ENCODE assay signal across 29 cellular contexts in the genomic region with DNA sequence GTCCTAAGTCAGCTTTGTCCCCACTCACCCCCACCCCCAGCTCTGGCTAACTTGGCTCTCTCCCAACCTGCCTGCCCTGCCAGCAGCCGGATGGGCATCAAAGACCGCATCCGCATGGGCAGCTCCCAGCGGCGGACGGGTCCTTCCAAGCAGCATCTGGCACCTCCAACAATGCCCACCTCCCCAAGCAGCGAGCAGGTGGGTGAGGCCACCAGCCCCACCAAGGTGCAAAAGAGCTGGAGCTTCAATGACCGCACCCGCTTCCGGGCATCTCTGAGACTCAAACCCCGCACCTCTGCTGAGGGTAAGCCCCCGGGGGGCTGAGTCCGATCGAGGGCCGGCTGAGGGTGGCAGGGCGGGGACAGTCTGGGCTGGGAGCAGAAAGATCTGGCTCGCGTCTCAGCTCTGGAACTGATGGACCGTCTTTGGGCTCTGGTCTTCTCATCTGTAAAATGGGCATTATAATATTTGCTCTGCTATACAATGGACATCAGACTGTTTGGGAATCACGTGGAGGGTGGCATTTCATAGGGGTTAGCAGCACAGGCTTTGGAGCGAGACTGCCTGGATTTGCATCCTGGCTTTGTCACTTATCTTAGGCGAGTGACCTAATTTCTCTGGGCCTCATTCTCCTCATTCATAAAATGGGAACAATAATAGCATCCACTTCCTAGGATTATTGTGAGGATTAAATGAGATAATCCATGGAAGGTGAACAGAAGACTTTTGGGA.
"Had no signal": no experiment of that assay in that cellular context is flagged by ENCODE, and none has a peak within 500 bp of the region (broad histone marks: within the 10 kb centered on the region; RNA-seq: fewer than 3 reads in every experiment).

No MANE protein-coding gene starts in this region.

- H3K27ac ChIP-seq: adrenal gland, breast epithelium, cardiac muscle cell, coronary artery, dorsolateral prefrontal cortex, esophagus squamous epithelium, gastroesophageal sphincter had no signal

- H3K27me3 ChIP-seq: adrenal gland, breast epithelium, cardiac muscle cell, dorsolateral prefrontal cortex, esophagus squamous epithelium, gastroesophageal sphincter had no signal

- H3K9me3 ChIP-seq: adrenal gland, breast epithelium, esophagus squamous epithelium, gastroesophageal sphincter had no signal

- H3K4me3 ChIP-seq: adrenal gland, breast epithelium, cardiac muscle cell, coronary artery, dorsolateral prefrontal cortex, esophagus squamous epithelium, gastroesophageal sphincter had no signal

- H3K4me1 ChIP-seq: adrenal gland, breast epithelium, esophagus squamous epithelium, gastroesophageal sphincter had no signal

- H3K36me3 ChIP-seq: adrenal gland, breast epithelium, cardiac muscle cell, esophagus squamous epithelium had no signal

- ATAC-seq: activated CD4-positive, alpha-beta T cell treated with anti-CD3 and anti-CD28 coated beads for 36 hours; activated CD8-positive, alpha-beta memory T cell treated with anti-CD3 and anti-CD28 coated beads, Interleukin-2, amount 10 ng/mL, durations not matched to agents 7 days and 5 days; activated CD8-positive, alpha-beta T cell treated with anti-CD3 and anti-CD28 coated beads, Interleukin-2, amount 10 ng/mL, durations not matched to agents 7 days and 5 days; activated naive CD8-positive, alpha-beta T cell treated with anti-CD3 and anti-CD28 coated beads, Interleukin-2, amount 50 U/mL, for 24 hours; gastroesophageal sphincter; T-helper 17 cell had no signal

- DNase-seq: activated CD4-positive, alpha-beta memory T cell treated with anti-CD3 and anti-CD28 coated beads for 36 hours; activated CD4-positive, alpha-beta T cell treated with anti-CD3 and anti-CD28 coated beads for 36 hours; activated CD4-positive, alpha-beta T cell treated with anti-CD3 and anti-CD28 coated beads, Interleukin-2, amount 10 ng/mL, durations not matched to agents 24 days and 14 days; activated CD4-positive, CD25-positive, alpha-beta regulatory T cell; activated CD4-positive, CD25-positive, alpha-beta regulatory T cell treated with anti-CD3 and anti-CD28 coated beads, Interleukin-2, amount 50 U/mL, for 72 hours; activated CD8-positive, alpha-beta memory T cell treated with anti-CD3 and anti-CD28 coated beads, Interleukin-2, amount 10 ng/mL, durations not matched to agents 7 days and 5 days; activated CD8-positive, alpha-beta memory T cell treated with anti-CD3 and anti-CD28 coated beads, Interleukin-2, amount 50 U/mL, for 4 hours; activated CD8-positive, alpha-beta T cell treated with anti-CD3 and anti-CD28 coated beads, Interleukin-2, amount 10 ng/mL, durations not matched to agents 7 days and 5 days; activated effector memory CD4-positive, alpha-beta T cell treated with anti-CD3 and anti-CD28 coated beads, Interleukin-2, amount 50 U/mL, for 16 hours; activated naive CD4-positive, alpha-beta T cell treated with anti-CD3 and anti-CD28 coated beads for 36 hours; activated naive CD8-positive, alpha-beta T cell treated with anti-CD3 and anti-CD28 coated beads for 36 hours; activated naive CD8-positive, alpha-beta T cell treated with anti-CD3 and anti-CD28 coated beads, Interleukin-2, amount 50 U/mL, for 24 hours; activated T-cell treated with anti-CD3 and anti-CD28 coated beads, Interleukin-2, amount 50 U/mL, for 1 hour; activated T-cell treated with anti-CD3 and anti-CD28 coated beads, Interleukin-2, amount 50 U/mL, for 48 hours; adrenal gland; amygdala; central memory CD4-positive, alpha-beta T cell; cerebellar nuclear complex; dorsolateral prefrontal cortex; effector memory CD4-positive, alpha-beta T cell; endodermal cell; esophagus squamous epithelium; foreskin melanocyte; T-helper 1 cell; T-helper 17 cell had no signal
